1 cellular context compared by ENCODE assay signal in genomic region chr14:88024252-88025086, GRCh38.
A peak's percentile ranks its signal among the peaks of the same experiment; 100 is the strongest.
TF ChIP-seq lines count a peak whose summit lies in the region.
"Not testable (repeated sequence)": the region's sequence is repeated elsewhere in the genome, so short reads cannot be mapped to it uniquely, and the experiment has no call there.

No MANE protein-coding gene starts in this region.

TF ChIP-seq in HepG2, 621 proteins besides CTCF, POLR2A, EP300 and RAD21 (continues in another document):
- peak; percentile 1; the same call in 1 of the 2 replicates for TF ChIP-seq NR2F2 (IDR thresholded peaks at IDR 0.05; ENCODE audit: borderline replicate concordance, low read depth)
- TF ChIP-seq SOX6 (IDR thresholded peaks at IDR 0.05); CREM (CRISPR knock-in tag; IDR thresholded peaks at IDR 0.05); FOXP1 (IDR thresholded peaks at IDR 0.05): not testable (repeated sequence)
- peak; percentile 76 for TF ChIP-seq SOX6 (CRISPR knock-in tag; IDR thresholded peaks at IDR 0.05)
- TF ChIP-seq MYC (CRISPR knock-in tag; IDR thresholded peaks at IDR 0.05; ENCODE audit: borderline replicate concordance): peak; percentile 29; the same call in 1 of the 2 replicates
- TF ChIP-seq PHF8 (CRISPR knock-in tag; IDR thresholded peaks at IDR 0.05): peak; percentile 31
- peak; percentile 61 for TF ChIP-seq HNF4A (CRISPR knock-in tag; IDR thresholded peaks at IDR 0.05)
- TF ChIP-seq ZNF503 (CRISPR knock-in tag; IDR thresholded peaks at IDR 0.05): peak; percentile 74; the same call in 1 of the 2 replicates
- TF ChIP-seq SALL1 (CRISPR knock-in tag; IDR thresholded peaks at IDR 0.05): peak; percentile 60
- TF ChIP-seq PAXIP1 (CRISPR knock-in tag; conservative IDR thresholded peaks at IDR 0.05): peak; percentile 75
- 0 out of 2 replicates have a peak, but pooled peaks have one; percentile 23 for TF ChIP-seq ZNF430 (CRISPR knock-in tag; IDR thresholded peaks at IDR 0.05)
- peak; percentile 62 for TF ChIP-seq CREM (IDR thresholded peaks at IDR 0.05)
- peak; percentile 67 for TF ChIP-seq HOXA3 (CRISPR knock-in tag; IDR thresholded peaks at IDR 0.05)
- peak; percentile 38; the same call in 1 of the 2 replicates for TF ChIP-seq ZNF609 (CRISPR knock-in tag; IDR thresholded peaks at IDR 0.05; ENCODE audit: borderline replicate concordance)
- TF ChIP-seq PPARG (CRISPR knock-in tag; conservative IDR thresholded peaks at IDR 0.05): 0 out of 2 replicates have a peak, but pooled peaks have one; percentile 10
- TF ChIP-seq KAT8 (CRISPR knock-in tag; IDR thresholded peaks at IDR 0.05): peak; percentile 58; the same call in 1 of the 2 replicates
- TF ChIP-seq ZNF331 (CRISPR knock-in tag; IDR thresholded peaks at IDR 0.05): peak; percentile 23; the same call in 1 of the 2 replicates
- peak; percentile 73 for TF ChIP-seq ISL2 (CRISPR knock-in tag; IDR thresholded peaks at IDR 0.05)
- peak; percentile 82 for TF ChIP-seq DPF2 (CRISPR knock-in tag; IDR thresholded peaks at IDR 0.05; ENCODE audit: borderline replicate concordance, low read depth)
- TF ChIP-seq SOX5 (CRISPR knock-in tag; IDR thresholded peaks at IDR 0.05; ENCODE audit: borderline replicate concordance): peak; percentile 84
- peak; percentile 79 for TF ChIP-seq FOXP1 (CRISPR knock-in tag; IDR thresholded peaks at IDR 0.05)
- peak; percentile 84 for TF ChIP-seq GATAD2A (CRISPR knock-in tag; IDR thresholded peaks at IDR 0.05)
- TF ChIP-seq TARDBP (CRISPR knock-in tag; IDR thresholded peaks at IDR 0.05): peak; percentile 53; the same call in 1 of the 2 replicates
- peak; percentile 79 for TF ChIP-seq KDM6A (CRISPR knock-in tag; IDR thresholded peaks at IDR 0.05; ENCODE audit: low read depth)
- TF ChIP-seq DMAP1 (CRISPR knock-in tag; IDR thresholded peaks at IDR 0.05): peak; percentile 28; the same call in 1 of the 2 replicates
- TF ChIP-seq FOXP4 (CRISPR knock-in tag; IDR thresholded peaks at IDR 0.05): peak; percentile 73; the same call in 1 of the 2 replicates
- peak; percentile 49; the same call in 1 of the 2 replicates for TF ChIP-seq CSRNP1 (CRISPR knock-in tag; IDR thresholded peaks at IDR 0.05)
- peak; percentile 58 for TF ChIP-seq ETV5 (CRISPR knock-in tag; IDR thresholded peaks at IDR 0.05; ENCODE audit: borderline replicate concordance)
- TF ChIP-seq ERF (CRISPR knock-in tag; IDR thresholded peaks at IDR 0.05): 0 out of 2 replicates have a peak, but pooled peaks have one; percentile 11
- peak; percentile 47; the same call in 1 of the 2 replicates for TF ChIP-seq POLR2G (IDR thresholded peaks at IDR 0.05; ENCODE audit: low read depth, low read length)
- TF ChIP-seq HNF1B (CRISPR knock-in tag; IDR thresholded peaks at IDR 0.05): peak; percentile 64; the same call in 1 of the 2 replicates
- TF ChIP-seq DRAP1 (CRISPR knock-in tag; IDR thresholded peaks at IDR 0.05): peak; percentile 83
- peak; percentile 82 for TF ChIP-seq HMG20B (CRISPR knock-in tag; conservative IDR thresholded peaks at IDR 0.05)
- TF ChIP-seq FOXA3 (CRISPR knock-in tag; IDR thresholded peaks at IDR 0.05): peak; percentile 94
- TF ChIP-seq STAG1 (CRISPR knock-in tag; IDR thresholded peaks at IDR 0.05): 0 out of 2 replicates have a peak, but pooled peaks have one; percentile 7
- 0 out of 2 replicates have a peak, but pooled peaks have one; percentile 27 for TF ChIP-seq PRDM15 (CRISPR knock-in tag; IDR thresholded peaks at IDR 0.05)
- TF ChIP-seq TOPORS (CRISPR knock-in tag; IDR thresholded peaks at IDR 0.05): 0 out of 2 replicates have a peak, but pooled peaks have one; percentile 56
- peak; percentile 54; the same call in 1 of the 2 replicates for TF ChIP-seq FOXK1 (CRISPR knock-in tag; IDR thresholded peaks at IDR 0.05; ENCODE audit: borderline replicate concordance, low read depth)
- peak; percentile 60; the same call in 1 of the 2 replicates for TF ChIP-seq ZNF644 (CRISPR knock-in tag; IDR thresholded peaks at IDR 0.05; ENCODE audit: low read depth)
- peak; percentile 54; the same call in 1 of the 2 replicates for TF ChIP-seq TAF1 (CRISPR knock-in tag; IDR thresholded peaks at IDR 0.05)
- TF ChIP-seq ELF3 (CRISPR knock-in tag; IDR thresholded peaks at IDR 0.05): peak; percentile 63
- peak; percentile 63 for TF ChIP-seq ZNF605 (CRISPR knock-in tag; IDR thresholded peaks at IDR 0.05)
- peak; percentile 24; the same call in 1 of the 2 replicates for TF ChIP-seq RXRB (CRISPR knock-in tag; IDR thresholded peaks at IDR 0.05; ENCODE audit: borderline replicate concordance)
